8 cellular contexts compared by ENCODE assay signal in genomic region chr2:200862532-200863000, GRCh38. TPM values are rescaled to one million over a fixed set of nuclear protein-coding genes. Genes with fewer than 3 reads are reported as not detected.
DNase-seq lines count a peak whose midpoint lies in the region; ATAC-seq and TF ChIP-seq lines count a peak whose summit lies in the region.

No MANE protein-coding gene starts in this region.

- H3K4me1 ChIP-seq in SK-N-SH (ENCODE audit: control insufficient read depth in 1 of 2, insufficient read depth in 2 of 2, low read depth in 1 of 2, low read length in 1 of 2) (peaks cover 20 to 27% of the 10 kb centered on the region in 2 experiments; a peak in 3 of 4 replicates), adipocyte (ENCODE audit: control insufficient read depth, insufficient read depth, low read length) (peaks cover 54% of the 10 kb centered on the region)

- H3K79me2 ChIP-seq in SK-N-SH (ENCODE audit: insufficient read depth): peaks cover 69% of the 10 kb centered on the region

- H3K9ac ChIP-seq in SK-N-SH (peak overlapping the region; percentile 96), adipocyte (ENCODE audit: low read length) (peak overlapping the region; percentile 100)

- peaks cover 15% of the 10 kb centered on the region for H3F3A ChIP-seq in SK-N-SH (replicated peaks; ENCODE audit: insufficient read depth)

- no peaks in the 10 kb centered on the region for H3K9me3 ChIP-seq in SK-N-SH
- H3K9me3 ChIP-seq in adipocyte (ENCODE audit: control insufficient read depth, low read length): no peaks in the 10 kb centered on the region

- H3K27ac ChIP-seq in SK-N-SH (ENCODE audit: low read depth in 2 of 2, low read length in 1 of 2): peak overlapping the region; percentile 53 to 97; a peak in 3 of 4 replicates

- no peak for TF ChIP-seq RAD21 in SK-N-SH (IDR thresholded peaks at IDR 0.05; ENCODE audit: low read length)

- H3K27me3 ChIP-seq in SK-N-SH (ENCODE audit: insufficient read depth) (no peaks in the 10 kb centered on the region), adipocyte (replicated peaks; ENCODE audit: control insufficient read depth, insufficient read depth, low read length) (no peaks in the 10 kb centered on the region)

- under 1% methylated on average over 13 of the region's 13 CpGs for WGBS in SK-N-SH (ENCODE audit: low lambda C conversion rate)

- ATAC-seq in GM21447 (IDR thresholded peaks at IDR 0.05; ENCODE audit: unreplicated experiment) (peak; percentile 24), GM19397 (IDR thresholded peaks at IDR 0.05; ENCODE audit: unreplicated experiment) (no peak), GM19463 (IDR thresholded peaks at IDR 0.05; ENCODE audit: unreplicated experiment) (no peak)

- no peak for TF ChIP-seq CTCF in AG04449 (IDR thresholded peaks at IDR 0.05; ENCODE audit: insufficient read depth, low read length, missing control alignments)
- TF ChIP-seq CTCF in SK-N-SH (IDR thresholded peaks at IDR 0.05): no peak

- H3K4me2 ChIP-seq in SK-N-SH: peak overlapping the region; percentile 73

- H4K20me1 ChIP-seq in SK-N-SH (ENCODE audit: insufficient read depth): peaks cover 60% of the 10 kb centered on the region

- H3K4me3 ChIP-seq in AG04449 (ENCODE audit: low read depth, low read length) (peak overlapping the region; percentile 93), SK-N-SH (ENCODE audit: low read depth in 2 of 2, low read length in 1 of 2) (peak overlapping the region; percentile 94 to 96), adipocyte (ENCODE audit: low read length) (peak overlapping the region; percentile 100)

- H3K36me3 ChIP-seq in SK-N-SH (replicated peaks in 1 of 2; ENCODE audit: control insufficient read depth in 1 of 2, insufficient read depth in 2 of 2, low read length in 1 of 2) (peaks cover 36 to 50% of the 10 kb centered on the region in 2 experiments), adipocyte (ENCODE audit: control insufficient read depth, insufficient read depth, low read length, severe bottlenecking) (peaks cover 32% of the 10 kb centered on the region)

- DNase-seq in AG04449 (ENCODE audit: low read depth, low spot score): peak; percentile 28
- peak; percentile 33 for DNase-seq in SK-N-SH
- peak; percentile 81 for DNase-seq in adipocyte (ENCODE audit: low read depth)
- peak; percentile 37 for DNase-seq in inferior parietal cortex (ENCODE audit: extremely low spot score)
- peak; percentile 15 to 24 for DNase-seq in stimulated activated CD4-positive, alpha-beta T cell treated with anti-CD3 and anti-CD28 coated beads, Interleukin-15, amount 100 ng/mL, for 1 hour (ENCODE audit: low read depth in 1 of 2, low spot score in 1 of 2)

- H3K9me2 ChIP-seq in SK-N-SH: no peaks in the 10 kb centered on the region

- CTCF ChIA-PET in AG04449 (lab: Yijun Ruan, JAX) (interaction anchor here (0.6 kb wide), 1 partner anchor 8 kb away, joined by 4 read pairs; no protein-coding TSS in a partner anchor), SK-N-SH (lab: Yijun Ruan, JAX) (no interaction called here)

- POLR2A ChIA-PET in AG04449 (lab: Yijun Ruan, JAX): no interaction called here
- POLR2A ChIA-PET in SK-N-SH (lab: Yijun Ruan, JAX): no interaction called here

- no peak for TF ChIP-seq EP300 in SK-N-SH (IDR thresholded peaks at IDR 0.05; ENCODE audit: borderline replicate concordance in 1 of 2, low read depth in 1 of 2, low read length in 1 of 2)

- H2AFZ ChIP-seq in SK-N-SH (ENCODE audit: low read depth): no peak overlapping the region

TF ChIP-seq in SK-N-SH, 30 proteins besides CTCF, POLR2A, EP300 and RAD21:
- TF ChIP-seq ZBTB33 (IDR thresholded peaks at IDR 0.05; ENCODE audit: borderline replicate concordance, low read depth) (no peak), CHD2 (IDR thresholded peaks at IDR 0.05; ENCODE audit: low read length, partially characterized antibody) (no peak), NRF1 (IDR thresholded peaks at IDR 0.05; ENCODE audit: low read depth, low read length) (no peak), YY1 (IDR thresholded peaks at IDR 0.05; ENCODE audit: low read depth) (no peak), POLR2AphosphoS5 (IDR thresholded peaks at IDR 0.05; ENCODE audit: low read depth, low read length) (no peak), JUND (IDR thresholded peaks at IDR 0.05) (no peak), SIN3A (IDR thresholded peaks at IDR 0.05; ENCODE audit: borderline replicate concordance, low read depth, low read length) (no peak), MXI1 (IDR thresholded peaks at IDR 0.05; ENCODE audit: low read depth, low read length) (peak; percentile 91), RFX5 (IDR thresholded peaks at IDR 0.05; ENCODE audit: low read length) (no peak), USF1 (IDR thresholded peaks at IDR 0.05; ENCODE audit: borderline replicate concordance, low read depth) (peak; percentile 41; the same call in 1 of the 2 replicates)
- TF ChIP-seq, protein P1, sequence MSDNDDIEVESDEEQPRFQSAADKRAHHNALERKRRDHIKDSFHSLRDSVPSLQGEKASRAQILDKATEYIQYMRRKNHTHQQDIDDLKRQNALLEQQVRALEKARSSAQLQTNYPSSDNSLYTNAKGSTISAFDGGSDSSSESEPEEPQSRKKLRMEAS (IDR thresholded peaks at IDR 0.05; ENCODE audit: low read depth): no peak; the same call in 1 of the 2 replicates

RNA-seq across cellular contexts. Expression of gene CLK1, which starts 1.9 kb away (rescaled TPM):
- 31.1 and 40.1 TPM in 2 replicates for polyA plus RNA-seq in SK-N-SH (2012; rRNA removed)
- polyA plus RNA-seq in SK-N-SH (2012; cell fraction: cytosol; rRNA removed): 17.8 and 23.5 TPM in 2 replicates
- 86.8 and 181 TPM in 2 replicates for polyA plus RNA-seq in SK-N-SH (2012; cell fraction: nucleus; rRNA removed)

RNA-seq across cellular contexts. Expression of gene PPIL3, which starts 26.3 kb away (rescaled TPM):
- 44.9 and 56.5 TPM in 2 replicates for polyA plus RNA-seq in SK-N-SH (2012; rRNA removed)
- 68.0 and 81.8 TPM in 2 replicates for polyA plus RNA-seq in SK-N-SH (2012; cell fraction: cytosol; rRNA removed)
- polyA plus RNA-seq in SK-N-SH (2012; cell fraction: nucleus; rRNA removed): 38.0 and 83.2 TPM in 2 replicates

RNA-seq across cellular contexts. Expression of gene NIF3L1, which starts 26.6 kb away (rescaled TPM):
- polyA plus RNA-seq in SK-N-SH (2012; rRNA removed): 52.4 and 77.6 TPM in 2 replicates
- 59.5 and 64.1 TPM in 2 replicates for polyA plus RNA-seq in SK-N-SH (2012; cell fraction: cytosol; rRNA removed)
- 42.3 and 75.9 TPM in 2 replicates for polyA plus RNA-seq in SK-N-SH (2012; cell fraction: nucleus; rRNA removed)

RNA-seq across cellular contexts. Expression of gene BZW1, which starts 50.9 kb away (rescaled TPM):
- 131 and 163 TPM in 2 replicates for polyA plus RNA-seq in SK-N-SH (2012; rRNA removed)
- polyA plus RNA-seq in SK-N-SH (2012; cell fraction: cytosol; rRNA removed): 164 and 173 TPM in 2 replicates
- polyA plus RNA-seq in SK-N-SH (2012; cell fraction: nucleus; rRNA removed): 68.4 and 126 TPM in 2 replicates

Comparison
In these comparisons a context has a peak if more than half of its experiments do, and no peak if none do; other contexts are left out.
1. DNase-seq: peak in every context shown above with its lines; median percentile 81 in adipocyte; 37 in inferior parietal cortex; 33 in SK-N-SH; 28 in AG04449; 20 in stimulated activated CD4-positive, alpha-beta T cell treated with anti-CD3 and anti-CD28 coated beads, Interleukin-15, amount 100 ng/mL, for 1 hour.